In genomic region chr1:23125489-23125888, GRCh38 we compare ENCODE assay signal across 19 cellular contexts.
"Had no signal": no experiment of that assay in that cellular context is flagged by ENCODE, and none has a peak within 500 bp of the region (broad histone marks: within the 10 kb centered on the region; RNA-seq: fewer than 3 reads in every experiment).

No MANE protein-coding gene starts in this region.

- ATAC-seq: activated naive CD8-positive, alpha-beta T cell treated with anti-CD3 and anti-CD28 coated beads, Interleukin-2, amount 50 U/mL, for 24 hours; lower lobe of right lung; natural killer cell; T-cell had no signal

- H3K9me3 ChIP-seq: lower lobe of right lung had no signal

- H3K27ac ChIP-seq: lower lobe of right lung had no signal

- H3K4me3 ChIP-seq: lower lobe of right lung had no signal

- H3K36me3 ChIP-seq: lower lobe of right lung had no signal

- FAIRE-seq: endothelial cell of umbilical vein, islet of Langerhans had no signal

- DNase-seq: activated CD4-positive, alpha-beta T cell treated with anti-CD3 and anti-CD28 coated beads, Interleukin-2, amount 50 U/mL, for 1 hour; activated CD4-positive, CD25-positive, alpha-beta regulatory T cell treated with anti-CD3 and anti-CD28 coated beads, Interleukin-2, amount 50 U/mL, for 72 hours; activated naive CD4-positive, alpha-beta T cell treated with Interleukin-2 at 50 U/mL for 16 hours; activated naive CD8-positive, alpha-beta T cell treated with anti-CD3 and anti-CD28 coated beads, Interleukin-2, amount 50 U/mL, for 24 hours; aorta; dermis blood vessel endothelial cell; effector memory CD4-positive, alpha-beta T cell; foreskin melanocyte; glutamatergic neuron; hippocampal formation; lower lobe of right lung; natural killer cell; nucleus accumbens; posterior cingulate gyrus; retina; stimulated activated naive CD4-positive, alpha-beta T cell; T-cell had no signal
